In genomic region chr11:18455686-18456372, GRCh38 we compare ENCODE assay signal across 23 cellular contexts. TPM values are rescaled to one million over a fixed set of nuclear protein-coding genes. Genes with fewer than 3 reads are reported as not detected.
DNase-seq lines count a peak whose midpoint lies in the region; ATAC-seq and TF ChIP-seq lines count a peak whose summit lies in the region.
"Had no signal": no experiment of that assay in that cellular context is flagged by ENCODE, and none has a peak within 500 bp of the region (broad histone marks: within the 10 kb centered on the region; RNA-seq: fewer than 3 reads in every experiment).

Gene LDHAL6A, plus strand, starts transcription at chr11:18455856. Its CDS starts 825 bp downstream, at chr11:18456681.

- no peaks in the 10 kb centered on the region for H3K9me3 Mint-ChIP-seq in activated CD4-positive, alpha-beta memory T cell treated with anti-CD3 and anti-CD28 coated beads for 36 hours
- no peaks in the 10 kb centered on the region for H3K9me3 Mint-ChIP-seq in activated CD4-positive, alpha-beta memory T cell treated with anti-CD3 and anti-CD28 coated beads, Interleukin-2, amount 10 ng/mL, durations not matched to agents 7 days and 5 days
- H3K9me3 Mint-ChIP-seq in activated naive CD8-positive, alpha-beta T cell treated with anti-CD3 and anti-CD28 coated beads for 36 hours: no peaks in the 10 kb centered on the region
- H3K9me3 Mint-ChIP-seq in natural killer cell treated with Interleukin-12 subunit alpha and Interleukin-12 subunit beta and Interleukin-15 and Interleukin-18, amount 100 ng/mL, for 72 hours: no peaks in the 10 kb centered on the region
- H3K9me3 Mint-ChIP-seq: mesothelial cell of epicardium; stimulated activated naive CD8-positive, alpha-beta T cell treated with anti-CD3 and anti-CD28 coated beads, Interleukin-15, amount 100 ng/mL, for 72 hours; T-cell had no signal

- peak within 1 kb of the TSS; percentile 14 for H3K4me3 Mint-ChIP-seq in activated CD4-positive, alpha-beta memory T cell treated with anti-CD3 and anti-CD28 coated beads for 36 hours
- no peak within 1 kb of the TSS for H3K4me3 Mint-ChIP-seq in activated CD4-positive, alpha-beta memory T cell treated with anti-CD3 and anti-CD28 coated beads, Interleukin-2, amount 10 ng/mL, durations not matched to agents 7 days and 5 days
- no peak within 1 kb of the TSS for H3K4me3 Mint-ChIP-seq in activated naive CD8-positive, alpha-beta T cell treated with anti-CD3 and anti-CD28 coated beads for 36 hours
- peak within 1 kb of the TSS; percentile 38 for H3K4me3 Mint-ChIP-seq in natural killer cell treated with Interleukin-12 subunit alpha and Interleukin-12 subunit beta and Interleukin-15 and Interleukin-18, amount 100 ng/mL, for 72 hours
- H3K4me3 Mint-ChIP-seq: mesothelial cell of epicardium had no signal

- TF ChIP-seq CTCF in HL-60 (IDR thresholded peaks at IDR 0.05; ENCODE audit: insufficient read depth, low read length): no peak
- TF ChIP-seq CTCF in breast epithelium (IDR thresholded peaks at IDR 0.05): no peak

- H3K27me3 Mint-ChIP-seq in activated CD4-positive, alpha-beta memory T cell treated with anti-CD3 and anti-CD28 coated beads for 36 hours: peaks cover 4% of the 10 kb centered on the region
- H3K27me3 Mint-ChIP-seq in activated CD4-positive, alpha-beta memory T cell treated with anti-CD3 and anti-CD28 coated beads, Interleukin-2, amount 10 ng/mL, durations not matched to agents 7 days and 5 days: peaks cover 5% of the 10 kb centered on the region
- H3K27me3 Mint-ChIP-seq in activated naive CD8-positive, alpha-beta T cell treated with anti-CD3 and anti-CD28 coated beads for 36 hours: peaks cover 4% of the 10 kb centered on the region
- no peaks in the 10 kb centered on the region for H3K27me3 Mint-ChIP-seq in natural killer cell treated with Interleukin-12 subunit alpha and Interleukin-12 subunit beta and Interleukin-15 and Interleukin-18, amount 100 ng/mL, for 72 hours

- H3K27me3 ChIP-seq in HL-60 (ENCODE audit: insufficient read depth, poor library complexity, severe bottlenecking) (no peaks in the 10 kb centered on the region), breast epithelium (no peaks in the 10 kb centered on the region)
- H3K27me3 ChIP-seq: hepatocyte, uterus had no signal

- H3K9me3 ChIP-seq in breast epithelium: no peaks in the 10 kb centered on the region
- H3K9me3 ChIP-seq: uterus had no signal

- no peaks in the 10 kb centered on the region for H3K4me1 Mint-ChIP-seq in activated CD4-positive, alpha-beta memory T cell treated with anti-CD3 and anti-CD28 coated beads for 36 hours (ENCODE audit: low read depth)
- peaks cover 23% of the 10 kb centered on the region for H3K4me1 Mint-ChIP-seq in activated CD4-positive, alpha-beta memory T cell treated with anti-CD3 and anti-CD28 coated beads, Interleukin-2, amount 10 ng/mL, durations not matched to agents 7 days and 5 days
- H3K4me1 Mint-ChIP-seq in activated naive CD8-positive, alpha-beta T cell treated with anti-CD3 and anti-CD28 coated beads for 36 hours: peaks cover 5% of the 10 kb centered on the region
- H3K4me1 Mint-ChIP-seq in natural killer cell treated with Interleukin-12 subunit alpha and Interleukin-12 subunit beta and Interleukin-15 and Interleukin-18, amount 100 ng/mL, for 72 hours (ENCODE audit: low read depth in 2 of 2): peaks cover 0 to 2% of the 10 kb centered on the region in 2 donors
- H3K4me1 Mint-ChIP-seq: stimulated activated naive CD8-positive, alpha-beta T cell treated with anti-CD3 and anti-CD28 coated beads, Interleukin-15, amount 100 ng/mL, for 72 hours had no signal

- H3K4me1 ChIP-seq in breast epithelium: no peaks in the 10 kb centered on the region
- H3K4me1 ChIP-seq: uterus had no signal

- no peaks in the 10 kb centered on the region for H3K36me3 Mint-ChIP-seq in activated CD4-positive, alpha-beta memory T cell treated with anti-CD3 and anti-CD28 coated beads for 36 hours
- no peaks in the 10 kb centered on the region for H3K36me3 Mint-ChIP-seq in activated CD4-positive, alpha-beta memory T cell treated with anti-CD3 and anti-CD28 coated beads, Interleukin-2, amount 10 ng/mL, durations not matched to agents 7 days and 5 days (ENCODE audit: low read depth)
- H3K36me3 Mint-ChIP-seq in activated naive CD8-positive, alpha-beta T cell treated with anti-CD3 and anti-CD28 coated beads for 36 hours: no peaks in the 10 kb centered on the region
- no peaks in the 10 kb centered on the region for H3K36me3 Mint-ChIP-seq in natural killer cell treated with Interleukin-12 subunit alpha and Interleukin-12 subunit beta and Interleukin-15 and Interleukin-18, amount 100 ng/mL, for 72 hours
- H3K36me3 Mint-ChIP-seq: mesothelial cell of epicardium, T-cell had no signal

- intact Hi-C loops in activated CD4-positive, alpha-beta memory T cell treated with anti-CD3 and anti-CD28 coated beads for 36 hours (cut with micrococcal nuclease): no loop called here
- intact Hi-C loops in breast epithelium (cut with DNase I; ENCODE audit: low total_unique reads): no loop called here

- TF ChIP-seq POLR2A in breast epithelium (IDR thresholded peaks at IDR 0.05): no peak

- no peaks in the 10 kb centered on the region for H3K36me3 ChIP-seq in breast epithelium
- H3K36me3 ChIP-seq: uterus had no signal

- peak; percentile 53 to 61 for ATAC-seq in natural killer cell treated with Interleukin-12 subunit alpha and Interleukin-12 subunit beta and Interleukin-15 and Interleukin-18, amount 100 ng/mL, for 72 hours
- ATAC-seq: activated CD4-positive, CD25-positive, alpha-beta regulatory T cell treated with anti-CD3 and anti-CD28 coated beads, Interleukin-2, amount 50 U/mL, for 24 hours; Right ventricle myocardium inferior; stimulated activated naive CD8-positive, alpha-beta T cell treated with anti-CD3 and anti-CD28 coated beads, Interleukin-15, amount 100 ng/mL, for 72 hours had no signal

- POLR2A ChIA-PET in activated CD4-positive, alpha-beta memory T cell treated with anti-CD3 and anti-CD28 coated beads for 36 hours (lab: Charles Lee): interaction anchor here (0.5 kb wide), 1 partner anchor 23 kb away, joined by 3 read pairs; no protein-coding TSS in a partner anchor
- POLR2A ChIA-PET in activated CD4-positive, alpha-beta memory T cell treated with anti-CD3 and anti-CD28 coated beads, Interleukin-2, amount 10 ng/mL, durations not matched to agents 7 days and 5 days (lab: Charles Lee): no interaction called here

- H3K27ac Mint-ChIP-seq in activated CD4-positive, alpha-beta memory T cell treated with anti-CD3 and anti-CD28 coated beads for 36 hours: no peak within 1 kb of the TSS
- no peak within 1 kb of the TSS for H3K27ac Mint-ChIP-seq in activated CD4-positive, alpha-beta memory T cell treated with anti-CD3 and anti-CD28 coated beads, Interleukin-2, amount 10 ng/mL, durations not matched to agents 7 days and 5 days
- no peak within 1 kb of the TSS for H3K27ac Mint-ChIP-seq in activated naive CD8-positive, alpha-beta T cell treated with anti-CD3 and anti-CD28 coated beads for 36 hours
- H3K27ac Mint-ChIP-seq in natural killer cell treated with Interleukin-12 subunit alpha and Interleukin-12 subunit beta and Interleukin-15 and Interleukin-18, amount 100 ng/mL, for 72 hours: no peak within 1 kb of the TSS
- H3K27ac Mint-ChIP-seq: mesothelial cell of epicardium, T-cell had no signal

- no peak within 1 kb of the TSS for H3K27ac ChIP-seq in HL-60 (replicated peaks)
- H3K27ac ChIP-seq in breast epithelium: no peak within 1 kb of the TSS
- H3K27ac ChIP-seq: uterus had no signal

- CTCF ChIA-PET in activated CD4-positive, alpha-beta memory T cell treated with anti-CD3 and anti-CD28 coated beads for 36 hours (lab: Charles Lee): no interaction called here
- CTCF ChIA-PET in activated CD4-positive, alpha-beta memory T cell treated with anti-CD3 and anti-CD28 coated beads, Interleukin-2, amount 10 ng/mL, durations not matched to agents 7 days and 5 days (lab: Charles Lee): no interaction called here

- DNase-seq in activated CD4-positive, alpha-beta memory T cell treated with anti-CD3 and anti-CD28 coated beads for 36 hours: peak; percentile 17
- DNase-seq in activated CD4-positive, alpha-beta memory T cell treated with anti-CD3 and anti-CD28 coated beads, Interleukin-2, amount 10 ng/mL, durations not matched to agents 7 days and 5 days: no peak
- DNase-seq in HL-60 (ENCODE audit: low read depth in 1 of 2, low spot score in 1 of 2) (peak; percentile 14 to 20), breast epithelium (ENCODE audit: low spot score in 2 of 2) (no peak), anterior cingulate cortex (lab: John Stamatoyannopoulos, UW) (no peak), activated gamma-delta T cell treated with Interleukin-2 at 50 U/mL for 16 hours (no peak)
- peak; percentile 8 for DNase-seq in activated naive CD8-positive, alpha-beta T cell treated with anti-CD3 and anti-CD28 coated beads for 36 hours
- no peak for DNase-seq in natural killer cell treated with Interleukin-12 subunit alpha and Interleukin-12 subunit beta and Interleukin-15 and Interleukin-18, amount 100 ng/mL, for 72 hours (ENCODE audit: low spot score)
- DNase-seq: central memory CD4-positive, alpha-beta T cell; HCEC 1CT; kidney glomerular epithelial cell; NCI-H1436 treated with DMSO at 0.1 percent for 48 hours; NCI-H226; uterus had no signal

- H3K4me3 ChIP-seq in HL-60 (replicated peaks; ENCODE audit: insufficient read depth, low read length) (peak within 1 kb of the TSS; percentile 46), breast epithelium (no peak within 1 kb of the TSS)
- H3K4me3 ChIP-seq: hepatocyte, uterus had no signal

RNA-seq across cellular contexts. Expression of gene LDHAL6A, which starts in this region (rescaled TPM):
- under 1 TPM in 1 of 2 experiments, not detected in 1; 0.19 TPM for total RNA-seq in activated CD4-positive, alpha-beta memory T cell treated with anti-CD3 and anti-CD28 coated beads for 36 hours
- total RNA-seq in activated CD4-positive, alpha-beta memory T cell treated with anti-CD3 and anti-CD28 coated beads, Interleukin-2, amount 10 ng/mL, durations not matched to agents 7 days and 5 days: not detected
- total RNA-seq in activated naive CD8-positive, alpha-beta T cell treated with anti-CD3 and anti-CD28 coated beads for 36 hours: not detected
- not detected for total RNA-seq in natural killer cell treated with Interleukin-12 subunit alpha and Interleukin-12 subunit beta and Interleukin-15 and Interleukin-18, amount 100 ng/mL, for 72 hours
- not detected for total RNA-seq in breast epithelium
- total RNA-seq: hepatocyte, HT-29, LHCN-M2, mesothelial cell of epicardium, renal cortical epithelial cell, Right ventricle myocardium inferior had no signal

Comparison
In these comparisons a context has a peak if more than half of its experiments do, and no peak if none do; other contexts are left out.
1. H3K4me3 Mint-ChIP-seq: peak in activated CD4-positive, alpha-beta memory T cell treated with anti-CD3 and anti-CD28 coated beads for 36 hours (single experiment) and natural killer cell treated with Interleukin-12 subunit alpha and Interleukin-12 subunit beta and Interleukin-15 and Interleukin-18, amount 100 ng/mL, for 72 hours (single experiment); none in activated CD4-positive, alpha-beta memory T cell treated with anti-CD3 and anti-CD28 coated beads, Interleukin-2, amount 10 ng/mL, durations not matched to agents 7 days and 5 days (single experiment) and activated naive CD8-positive, alpha-beta T cell treated with anti-CD3 and anti-CD28 coated beads for 36 hours (single experiment).
2. Peak in DNase-seq in activated CD4-positive, alpha-beta memory T cell treated with anti-CD3 and anti-CD28 coated beads for 36 hours; RNA of the gene not detected or under 1 TPM.
3. Peak in DNase-seq in activated naive CD8-positive, alpha-beta T cell treated with anti-CD3 and anti-CD28 coated beads for 36 hours; RNA of the gene not detected or under 1 TPM.
4. Peak in ATAC-seq in natural killer cell treated with Interleukin-12 subunit alpha and Interleukin-12 subunit beta and Interleukin-15 and Interleukin-18, amount 100 ng/mL, for 72 hours; RNA of the gene not detected or under 1 TPM.
5. DNase-seq: peak in HL-60 (2 of 2); none in activated CD4-positive, alpha-beta memory T cell treated with anti-CD3 and anti-CD28 coated beads, Interleukin-2, amount 10 ng/mL, durations not matched to agents 7 days and 5 days (single experiment), natural killer cell treated with Interleukin-12 subunit alpha and Interleukin-12 subunit beta and Interleukin-15 and Interleukin-18, amount 100 ng/mL, for 72 hours (single experiment), breast epithelium (0 of 2), anterior cingulate cortex (0 of 58) and activated gamma-delta T cell treated with Interleukin-2 at 50 U/mL for 16 hours (single experiment).